7 cellular contexts compared by ENCODE assay signal in the genomic region with DNA sequence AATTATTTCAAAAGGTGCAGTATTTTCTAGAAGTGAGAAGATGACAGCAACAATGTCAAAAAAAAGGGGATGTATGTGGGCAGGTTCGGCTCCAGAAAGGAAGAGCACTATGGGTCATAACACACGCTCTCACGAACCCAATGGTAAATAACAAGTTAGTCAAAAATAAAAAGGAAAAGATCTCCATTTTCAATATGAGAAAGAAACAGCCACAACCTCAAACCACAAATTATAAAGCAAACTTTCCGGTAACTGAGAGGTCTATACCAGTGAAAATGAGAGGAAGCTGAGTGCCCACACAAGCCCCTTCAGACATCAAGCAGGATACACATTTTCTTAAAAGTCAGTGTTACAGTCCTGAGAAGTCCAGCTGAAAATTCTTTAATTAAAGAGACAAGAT.
DNase-seq lines count a peak whose midpoint lies in the region; ATAC-seq lines count a peak whose summit lies in the region.

No MANE protein-coding gene starts in this region.

- H3K9me3 Mint-ChIP-seq in natural killer cell treated with Interleukin-12 subunit alpha and Interleukin-12 subunit beta and Interleukin-15 and Interleukin-18, amount 100 ng/mL, for 72 hours: peaks cover 10% of the 10 kb centered on the region

- H3K4me3 Mint-ChIP-seq in natural killer cell treated with Interleukin-12 subunit alpha and Interleukin-12 subunit beta and Interleukin-15 and Interleukin-18, amount 100 ng/mL, for 72 hours: peak overlapping the region; percentile 74

- intact Hi-C loops in left cardiac atrium (cut with DNase I): no loop called here

- H3K27me3 Mint-ChIP-seq in natural killer cell treated with Interleukin-12 subunit alpha and Interleukin-12 subunit beta and Interleukin-15 and Interleukin-18, amount 100 ng/mL, for 72 hours: no peaks in the 10 kb centered on the region

- no peak overlapping the region for H3K4me3 ChIP-seq in effector memory CD4-positive, alpha-beta T cell (ENCODE audit: insufficient read depth, low read depth, low read length, poor library complexity, severe bottlenecking)

- H3K4me1 Mint-ChIP-seq in natural killer cell treated with Interleukin-12 subunit alpha and Interleukin-12 subunit beta and Interleukin-15 and Interleukin-18, amount 100 ng/mL, for 72 hours (ENCODE audit: low read depth in 2 of 2): peaks cover 55% of the 10 kb centered on the region in 2 donors

- H3K27ac Mint-ChIP-seq in natural killer cell treated with Interleukin-12 subunit alpha and Interleukin-12 subunit beta and Interleukin-15 and Interleukin-18, amount 100 ng/mL, for 72 hours: peak overlapping the region; percentile 92 to 98

- peak; percentile 79 for DNase-seq in natural killer cell treated with Interleukin-12 subunit alpha and Interleukin-12 subunit beta and Interleukin-15 and Interleukin-18, amount 100 ng/mL, for 72 hours (ENCODE audit: low spot score)
- no peak for DNase-seq in left cardiac atrium
- no peak for DNase-seq in effector memory CD4-positive, alpha-beta T cell
- DNase-seq in DMS 273 (lab: John Stamatoyannopoulos, UW; ENCODE audit: unreplicated experiment): no peak

- ATAC-seq in GM18861 (IDR thresholded peaks at IDR 0.05; ENCODE audit: unreplicated experiment) (peak; percentile 67), GM21529 (IDR thresholded peaks at IDR 0.05; ENCODE audit: unreplicated experiment) (peak; percentile 67), HG03521 (IDR thresholded peaks at IDR 0.05; ENCODE audit: unreplicated experiment) (peak; percentile 57), left cardiac atrium (no peak)
- peak; percentile 93 to 94 for ATAC-seq in natural killer cell treated with Interleukin-12 subunit alpha and Interleukin-12 subunit beta and Interleukin-15 and Interleukin-18, amount 100 ng/mL, for 72 hours

- no peaks in the 10 kb centered on the region for H3K27me3 ChIP-seq in effector memory CD4-positive, alpha-beta T cell (replicated peaks; ENCODE audit: control insufficient read depth, insufficient read depth, low read length, poor library complexity, severe bottlenecking)

- H3K36me3 Mint-ChIP-seq in natural killer cell treated with Interleukin-12 subunit alpha and Interleukin-12 subunit beta and Interleukin-15 and Interleukin-18, amount 100 ng/mL, for 72 hours: peaks cover 42% of the 10 kb centered on the region

- no peak overlapping the region for H3K27ac ChIP-seq in effector memory CD4-positive, alpha-beta T cell (ENCODE audit: insufficient read depth, low read length, poor library complexity, severe bottlenecking)

- H3K4me1 ChIP-seq in effector memory CD4-positive, alpha-beta T cell (ENCODE audit: control insufficient read depth, insufficient read depth, low read length, poor library complexity, severe bottlenecking): no peaks in the 10 kb centered on the region

- H3K36me3 ChIP-seq in effector memory CD4-positive, alpha-beta T cell (ENCODE audit: control insufficient read depth, insufficient read depth, low read length): no peaks in the 10 kb centered on the region

- H3K9me3 ChIP-seq in effector memory CD4-positive, alpha-beta T cell (ENCODE audit: control insufficient read depth, low read length): no peaks in the 10 kb centered on the region

Comparison
In these comparisons a context has a peak if more than half of its experiments do, and no peak if none do; other contexts are left out.
1. ATAC-seq: peak in GM18861 (single experiment), GM21529 (single experiment), HG03521 (single experiment) and natural killer cell treated with Interleukin-12 subunit alpha and Interleukin-12 subunit beta and Interleukin-15 and Interleukin-18, amount 100 ng/mL, for 72 hours (2 of 2); none in left cardiac atrium (0 of 2).